Comparison of ENCODE assay signal across 32 cellular contexts in the genomic region with DNA sequence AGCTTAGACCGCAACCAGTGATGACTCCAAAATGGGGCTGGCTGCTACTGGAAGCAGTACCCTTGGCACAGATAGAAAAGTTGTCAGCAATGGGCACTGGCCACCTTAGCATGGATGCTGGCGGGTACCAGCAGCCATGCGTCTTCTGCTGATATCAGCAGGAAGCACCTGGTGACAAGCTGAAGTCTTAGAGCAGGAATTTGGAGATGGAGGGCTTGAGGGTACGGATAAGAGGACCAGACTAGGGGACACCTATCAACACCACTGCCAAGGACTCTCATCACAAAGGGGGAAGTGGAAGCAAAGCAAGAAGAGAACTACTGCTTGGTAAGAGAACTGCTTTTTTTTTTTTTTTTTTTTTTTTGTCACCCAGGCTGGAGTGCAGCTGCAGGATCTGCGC.
"Had no signal": no experiment of that assay in that cellular context is flagged by ENCODE, and none has a peak within 500 bp of the region (broad histone marks: within the 10 kb centered on the region; RNA-seq: fewer than 3 reads in every experiment).

No MANE protein-coding gene starts in this region.

- H3K4me3 ChIP-seq: adrenal gland, body of pancreas, breast epithelium, PC-9 had no signal

- H3K9ac ChIP-seq: KMS-11 had no signal

- H3K9me3 ChIP-seq: adrenal gland, body of pancreas had no signal

- FAIRE-seq: astrocyte, RCC 7860, TTC549 had no signal

- H3K27ac ChIP-seq: adrenal gland, body of pancreas, breast epithelium, KMS-11, PC-9, RWPE1 had no signal

- DNase-seq: activated CD4-positive, alpha-beta T cell treated with anti-CD3 and anti-CD28 coated beads for 36 hours; activated CD4-positive, alpha-beta T cell treated with anti-CD3 and anti-CD28 coated beads, Interleukin-2, amount 10 ng/mL, durations not matched to agents 7 days and 5 days; activated CD4-positive, alpha-beta T cell treated with anti-CD3 and anti-CD28 coated beads, Interleukin-2, amount 50 U/mL, for 48 hours; activated CD8-positive, alpha-beta T cell treated with anti-CD3 and anti-CD28 coated beads, Interleukin-2, amount 10 ng/mL, durations not matched to agents 7 days and 5 days; activated gamma-delta T cell treated with Interleukin-2 at 50 U/mL for 16 hours; activated naive CD4-positive, alpha-beta T cell treated with anti-CD3 and anti-CD28 coated beads for 36 hours; activated T-cell treated with anti-CD3 and anti-CD28 coated beads, Interleukin-2, amount 50 U/mL, for 24 hours; adrenal gland; body of pancreas; NCI-H1048; NCI-H1105 treated with DMSO at 0.1 percent for 48 hours; NCI-H1436; NCI-H1694; NCI-H1930; NCI-H2081 treated with DMSO at 0.1 percent for 48 hours; NCI-H226; NCI-H446 treated with DMSO at 0.1 percent for 48 hours; NCI-H524; NK-92 treated with Interleukin-12 subunit alpha and Interleukin-12 subunit beta, amount 100 ng/mL, for 24 hours; PC-9; SIG-M5; T-cell; T-helper 17 cell had no signal

- H3K4me2 ChIP-seq: KMS-11, PC-9 had no signal

- ATAC-seq: activated CD4-positive, alpha-beta T cell treated with anti-CD3 and anti-CD28 coated beads for 36 hours; activated CD8-positive, alpha-beta T cell treated with anti-CD3 and anti-CD28 coated beads, Interleukin-2, amount 10 ng/mL, durations not matched to agents 7 days and 5 days; activated naive CD4-positive, alpha-beta T cell treated with anti-CD3 and anti-CD28 coated beads, Interleukin-2, amount 50 U/mL, for 72 hours; body of pancreas; Right ventricle myocardium inferior; SK-N-SH treated with all-trans-retinoic acid at 6 μM for 48 hours; T-cell; T-helper 17 cell had no signal

- H3K4me1 ChIP-seq: adrenal gland, body of pancreas, breast epithelium had no signal

- H2AFZ ChIP-seq: PC-9 had no signal

- H3K36me3 ChIP-seq: adrenal gland, breast epithelium had no signal

- H3K27me3 ChIP-seq: adrenal gland, body of pancreas, breast epithelium had no signal
